23 cellular contexts compared by ENCODE assay signal in the genomic region with DNA sequence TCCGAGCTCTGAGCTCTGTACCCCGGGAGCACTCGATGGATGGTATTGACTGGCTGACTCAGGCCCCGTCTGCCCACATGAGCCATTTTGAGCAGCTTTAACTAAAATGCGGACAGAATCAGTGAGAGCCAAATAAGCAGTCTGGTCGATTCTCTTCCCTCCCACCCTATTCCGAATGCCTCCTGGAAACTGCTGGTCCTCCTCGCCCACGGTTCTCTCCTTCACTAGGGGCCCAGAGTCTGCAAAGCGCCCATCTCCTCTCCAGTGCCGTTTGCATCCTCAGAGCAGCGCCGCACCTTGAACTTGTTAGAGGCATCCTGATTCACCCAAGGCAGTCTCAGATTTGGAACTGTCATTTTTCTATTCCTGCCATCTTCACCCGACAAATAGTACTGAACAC.
DNase-seq lines count a peak whose midpoint lies in the region; ATAC-seq and TF ChIP-seq lines count a peak whose summit lies in the region.
"Had no signal": no experiment of that assay in that cellular context is flagged by ENCODE, and none has a peak within 500 bp of the region (broad histone marks: within the 10 kb centered on the region; RNA-seq: fewer than 3 reads in every experiment).

No MANE protein-coding gene starts in this region.

- no peak for DNase-seq in activated naive CD8-positive, alpha-beta T cell treated with anti-CD3 and anti-CD28 coated beads for 36 hours
- DNase-seq in endothelial cell (ENCODE audit: low spot score) = no peak
- peak in 6 of 10 donors; percentile 28 to 90 (median 66) for DNase-seq in posterior cingulate gyrus
- DNase-seq in LoVo (ENCODE audit: low spot score) = no peak
- DNase-seq: activated CD4-positive, alpha-beta T cell treated with anti-CD3 and anti-CD28 coated beads, Interleukin-2, amount 50 U/mL, for 4 hours; activated CD8-positive, alpha-beta memory T cell treated with anti-CD3 and anti-CD28 coated beads, Interleukin-2, amount 10 ng/mL, durations not matched to agents 7 days and 5 days; activated naive CD4-positive, alpha-beta T cell treated with Interleukin-2 at 50 U/mL for 16 hours; activated T-cell treated with anti-CD3 and anti-CD28 coated beads, Interleukin-2, amount 50 U/mL, for 48 hours; AML-193; amniotic stem cell; CD4-positive, CD25-positive, alpha-beta regulatory T cell; GDM1; naive B cell; NCI-H2107; NCI-H510A; stimulated activated naive CD4-positive, alpha-beta T cell; T-cell had no signal

- H3K9me3 Mint-ChIP-seq in activated naive CD8-positive, alpha-beta T cell (ENCODE audit: low read depth) = no peaks in the 10 kb centered on the region
- H3K9me3 Mint-ChIP-seq in activated naive CD8-positive, alpha-beta T cell treated with anti-CD3 and anti-CD28 coated beads for 36 hours = no peaks in the 10 kb centered on the region
- no peaks in the 10 kb centered on the region for H3K9me3 Mint-ChIP-seq in endothelial cell (ENCODE audit: unreplicated experiment)
- H3K9me3 Mint-ChIP-seq: CD4-positive, CD25-positive, alpha-beta regulatory T cell; IgD-negative memory B cell; T-cell; WTC11 had no signal

- intact Hi-C loops in posterior cingulate gyrus (cut with DNase I) = no loop called here

- peaks cover 20% of the 10 kb centered on the region for H3K4me1 Mint-ChIP-seq in activated naive CD8-positive, alpha-beta T cell (ENCODE audit: low read depth)
- peaks cover 23% of the 10 kb centered on the region for H3K4me1 Mint-ChIP-seq in activated naive CD8-positive, alpha-beta T cell treated with anti-CD3 and anti-CD28 coated beads for 36 hours
- H3K4me1 Mint-ChIP-seq in endothelial cell (ENCODE audit: unreplicated experiment) = peaks cover 18% of the 10 kb centered on the region

- no peaks in the 10 kb centered on the region for H3K27me3 Mint-ChIP-seq in activated naive CD8-positive, alpha-beta T cell
- no peaks in the 10 kb centered on the region for H3K27me3 Mint-ChIP-seq in activated naive CD8-positive, alpha-beta T cell treated with anti-CD3 and anti-CD28 coated beads for 36 hours
- peaks cover 7% of the 10 kb centered on the region for H3K27me3 Mint-ChIP-seq in endothelial cell (ENCODE audit: unreplicated experiment)
- H3K27me3 Mint-ChIP-seq: activated CD8-positive, alpha-beta memory T cell treated with anti-CD3 and anti-CD28 coated beads, Interleukin-2, amount 10 ng/mL, durations not matched to agents 7 days and 5 days; IgD-negative memory B cell; T-cell had no signal

- H3K4me3 Mint-ChIP-seq in activated naive CD8-positive, alpha-beta T cell = no peak overlapping the region
- no peak overlapping the region for H3K4me3 Mint-ChIP-seq in activated naive CD8-positive, alpha-beta T cell treated with anti-CD3 and anti-CD28 coated beads for 36 hours
- H3K4me3 Mint-ChIP-seq in endothelial cell (ENCODE audit: unreplicated experiment) = no peak overlapping the region
- H3K4me3 Mint-ChIP-seq: activated CD8-positive, alpha-beta memory T cell treated with anti-CD3 and anti-CD28 coated beads, Interleukin-2, amount 10 ng/mL, durations not matched to agents 7 days and 5 days; IgD-negative memory B cell; naive B cell; T-cell; WTC11 had no signal

- H3K27ac Mint-ChIP-seq in activated naive CD8-positive, alpha-beta T cell = peak overlapping the region; percentile 5
- H3K27ac Mint-ChIP-seq in activated naive CD8-positive, alpha-beta T cell treated with anti-CD3 and anti-CD28 coated beads for 36 hours = no peak overlapping the region
- peak overlapping the region; percentile 39 for H3K27ac Mint-ChIP-seq in endothelial cell (ENCODE audit: unreplicated experiment)
- H3K27ac Mint-ChIP-seq: activated CD8-positive, alpha-beta memory T cell treated with anti-CD3 and anti-CD28 coated beads, Interleukin-2, amount 10 ng/mL, durations not matched to agents 7 days and 5 days; CD4-positive, CD25-positive, alpha-beta regulatory T cell; IgD-negative memory B cell; T-cell; WTC11 had no signal

- ATAC-seq in GM19351 (IDR thresholded peaks at IDR 0.05; ENCODE audit: unreplicated experiment) (no peak), GM21723 (IDR thresholded peaks at IDR 0.05; ENCODE audit: unreplicated experiment) (no peak), GM18870 (IDR thresholded peaks at IDR 0.05; ENCODE audit: unreplicated experiment) (no peak)
- ATAC-seq: activated CD8-positive, alpha-beta memory T cell treated with anti-CD3 and anti-CD28 coated beads, Interleukin-2, amount 10 ng/mL, durations not matched to agents 7 days and 5 days; T-cell; WTC11 had no signal

- H3K36me3 Mint-ChIP-seq in activated naive CD8-positive, alpha-beta T cell = no peaks in the 10 kb centered on the region
- H3K36me3 Mint-ChIP-seq in activated naive CD8-positive, alpha-beta T cell treated with anti-CD3 and anti-CD28 coated beads for 36 hours = no peaks in the 10 kb centered on the region
- H3K36me3 Mint-ChIP-seq in endothelial cell (ENCODE audit: low read depth, unreplicated experiment) = no peaks in the 10 kb centered on the region
- H3K36me3 Mint-ChIP-seq: CD4-positive, CD25-positive, alpha-beta regulatory T cell; naive B cell; T-cell; WTC11 had no signal

- TF ChIP-seq CTCF in endothelial cell (IDR thresholded peaks at IDR 0.05; ENCODE audit: unreplicated experiment) = no peak

Comparison
In these comparisons a context has a peak if more than half of its experiments do, and no peak if none do; other contexts are left out.
1. DNase-seq: peak in posterior cingulate gyrus (6 of 10); none in activated naive CD8-positive, alpha-beta T cell treated with anti-CD3 and anti-CD28 coated beads for 36 hours (single experiment), endothelial cell (single experiment) and LoVo (single experiment).